ENCODE assay signal across 29 cellular contexts in the genomic region with DNA sequence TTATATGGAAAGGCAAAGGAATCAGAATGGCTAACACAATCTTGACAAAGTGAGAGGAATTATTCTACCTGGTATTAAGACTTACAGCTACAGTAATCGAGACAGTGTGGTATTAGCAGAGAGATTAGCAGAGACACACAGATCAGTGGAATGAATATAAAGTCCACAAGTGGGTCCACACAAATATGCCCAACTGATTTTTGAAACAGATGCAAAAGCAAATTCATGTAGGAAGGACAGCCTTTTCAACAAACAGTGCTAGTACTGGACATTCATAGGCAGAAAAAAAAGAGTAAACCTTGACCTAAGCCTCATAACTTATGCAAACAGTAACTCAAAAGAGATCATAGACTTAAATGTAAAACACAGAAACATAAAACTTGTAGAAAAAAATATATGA.
"Had no signal": no experiment of that assay in that cellular context is flagged by ENCODE, and none has a peak within 500 bp of the region (broad histone marks: within the 10 kb centered on the region; RNA-seq: fewer than 3 reads in every experiment).

No MANE protein-coding gene starts in this region.

- H3K79me2 ChIP-seq: hepatocyte had no signal

- H3K4me3 ChIP-seq: colonic mucosa, coronary artery, dorsolateral prefrontal cortex, esophagus muscularis mucosa, esophagus squamous epithelium, gastrocnemius medialis, gastroesophageal sphincter, heart left ventricle, heart right ventricle, hepatocyte had no signal

- H3K4me1 ChIP-seq: colonic mucosa, esophagus muscularis mucosa, esophagus squamous epithelium, foreskin keratinocyte, gastrocnemius medialis, gastroesophageal sphincter, heart left ventricle, heart right ventricle had no signal

- DNase-seq: colonic mucosa; cortex of kidney; dermis blood vessel endothelial cell; dorsolateral prefrontal cortex; effector CD4-positive, alpha-beta T cell; effector CD8-positive, alpha-beta T cell; effector memory CD4-positive, alpha-beta T cell; effector memory CD8-positive, alpha-beta T cell; endodermal cell; erythroblast; esophagus squamous epithelium; foreskin fibroblast; foreskin keratinocyte; foreskin melanocyte; gastrocnemius medialis; glutamatergic neuron; head of caudate nucleus; heart left ventricle; heart right ventricle had no signal

- H3K4me3 Mint-ChIP-seq: dendritic cell treated with granulocyte-macrophage colony-stimulating factor and Interleukin-4, amounts not matched to agents 40 ng/mL and 50 ng/mL, for 4 days; effector memory CD8-positive, alpha-beta T cell; endodermal cell had no signal

- H3K27me3 Mint-ChIP-seq: dendritic cell treated with granulocyte-macrophage colony-stimulating factor and Interleukin-4, amounts not matched to agents 40 ng/mL and 50 ng/mL, for 4 days; effector memory CD8-positive, alpha-beta T cell had no signal

- H3K27ac Mint-ChIP-seq: dendritic cell treated with granulocyte-macrophage colony-stimulating factor and Interleukin-4, amounts not matched to agents 40 ng/mL and 50 ng/mL, for 4 days; effector memory CD8-positive, alpha-beta T cell; endodermal cell had no signal

- H3K9me3 ChIP-seq: colonic mucosa, esophagus muscularis mucosa, esophagus squamous epithelium, gastrocnemius medialis, gastroesophageal sphincter had no signal

- H3K27me3 ChIP-seq: colonic mucosa, dorsolateral prefrontal cortex, esophagus muscularis mucosa, esophagus squamous epithelium, foreskin keratinocyte, gastrocnemius medialis, gastroesophageal sphincter, heart left ventricle, heart right ventricle, hepatocyte had no signal

- H3K27ac ChIP-seq: colonic mucosa, coronary artery, dorsolateral prefrontal cortex, epithelial cell of prostate, esophagus muscularis mucosa, esophagus squamous epithelium, foreskin keratinocyte, gastrocnemius medialis, gastroesophageal sphincter, heart left ventricle, heart right ventricle, hepatocyte had no signal

- H3K36me3 ChIP-seq: colonic mucosa had no signal

- FAIRE-seq: endometrium, endothelial cell of umbilical vein, frontal cortex had no signal

- H3K9me3 Mint-ChIP-seq: dendritic cell treated with granulocyte-macrophage colony-stimulating factor and Interleukin-4, amounts not matched to agents 40 ng/mL and 50 ng/mL, for 4 days; effector memory CD8-positive, alpha-beta T cell had no signal

- ATAC-seq: effector memory CD8-positive, alpha-beta T cell; esophagus mucosa; foreskin keratinocyte; gastrocnemius medialis; gastroesophageal sphincter; heart left ventricle; heart right ventricle had no signal

- H2AFZ ChIP-seq: hepatocyte had no signal

- H3K4me2 ChIP-seq: hepatocyte had no signal
